1 cellular context compared by ENCODE assay signal in the genomic region with DNA sequence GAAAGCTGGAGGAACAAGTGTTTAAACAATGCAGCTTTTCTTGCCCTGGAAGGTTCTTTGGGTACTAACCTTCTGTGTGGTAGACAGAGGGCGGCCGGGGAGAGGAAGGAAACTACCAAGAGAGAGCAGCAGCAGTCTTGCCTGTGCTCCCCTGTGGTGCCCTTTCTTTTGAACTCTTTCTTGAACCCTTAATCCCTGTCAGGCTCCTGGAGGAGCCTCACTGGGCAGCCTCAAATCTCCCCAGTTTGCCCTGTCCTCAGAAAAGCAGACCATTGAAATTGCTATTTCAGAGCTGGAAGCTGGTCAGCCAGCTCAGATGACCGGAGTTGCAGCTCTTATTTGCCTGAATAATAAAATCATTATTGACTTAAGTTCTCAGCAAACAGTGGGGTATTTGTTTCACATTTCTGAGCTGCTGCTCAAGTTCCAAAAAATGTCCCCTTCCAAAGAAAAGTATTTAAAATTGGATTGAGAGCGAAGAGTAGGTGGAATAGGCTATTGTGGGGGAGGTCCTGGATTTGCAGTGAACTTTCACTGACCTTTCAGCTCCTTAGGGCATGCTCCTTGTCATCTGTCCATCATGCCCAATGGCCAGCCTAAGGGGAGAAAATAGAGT.
TF ChIP-seq lines count a peak whose summit lies in the region.

No MANE protein-coding gene starts in this region.

TF ChIP-seq in IMR-90, 13 proteins besides CTCF, POLR2A, EP300 and RAD21:
- TF ChIP-seq CEBPB (IDR thresholded peaks at IDR 0.05; ENCODE audit: low read depth, low read length): no peak
- TF ChIP-seq SMC3 (IDR thresholded peaks at IDR 0.05; ENCODE audit: low read depth, low read length): no peak
- TF ChIP-seq, protein P1, sequence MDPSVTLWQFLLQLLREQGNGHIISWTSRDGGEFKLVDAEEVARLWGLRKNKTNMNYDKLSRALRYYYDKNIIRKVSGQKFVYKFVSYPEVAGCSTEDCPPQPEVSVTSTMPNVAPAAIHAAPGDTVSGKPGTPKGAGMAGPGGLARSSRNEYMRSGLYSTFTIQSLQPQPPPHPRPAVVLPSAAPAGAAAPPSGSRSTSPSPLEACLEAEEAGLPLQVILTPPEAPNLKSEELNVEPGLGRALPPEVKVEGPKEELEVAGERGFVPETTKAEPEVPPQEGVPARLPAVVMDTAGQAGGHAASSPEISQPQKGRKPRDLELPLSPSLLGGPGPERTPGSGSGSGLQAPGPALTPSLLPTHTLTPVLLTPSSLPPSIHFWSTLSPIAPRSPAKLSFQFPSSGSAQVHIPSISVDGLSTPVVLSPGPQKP (IDR thresholded peaks at IDR 0.05; ENCODE audit: borderline replicate concordance, low read depth, low read length): no peak
- no peak for TF ChIP-seq RFX5 (IDR thresholded peaks at IDR 0.05; ENCODE audit: low read depth, low read length)
- no peak for TF ChIP-seq CHD1 (IDR thresholded peaks at IDR 0.05; ENCODE audit: low read depth, low read length)
- TF ChIP-seq, protein P2, sequence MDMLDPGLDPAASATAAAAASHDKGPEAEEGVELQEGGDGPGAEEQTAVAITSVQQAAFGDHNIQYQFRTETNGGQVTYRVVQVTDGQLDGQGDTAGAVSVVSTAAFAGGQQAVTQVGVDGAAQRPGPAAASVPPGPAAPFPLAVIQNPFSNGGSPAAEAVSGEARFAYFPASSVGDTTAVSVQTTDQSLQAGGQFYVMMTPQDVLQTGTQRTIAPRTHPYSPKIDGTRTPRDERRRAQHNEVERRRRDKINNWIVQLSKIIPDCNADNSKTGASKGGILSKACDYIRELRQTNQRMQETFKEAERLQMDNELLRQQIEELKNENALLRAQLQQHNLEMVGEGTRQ (IDR thresholded peaks at IDR 0.05; ENCODE audit: low read depth, low read length): no peak
- TF ChIP-seq MAZ (IDR thresholded peaks at IDR 0.05; ENCODE audit: borderline replicate concordance, low read depth, low read length): no peak
- TF ChIP-seq FOS (IDR thresholded peaks at IDR 0.05; ENCODE audit: low read depth, low read length): no peak
- no peak for TF ChIP-seq NFE2L2 (IDR thresholded peaks at IDR 0.05; ENCODE audit: low read depth, low read length)
- no peak for TF ChIP-seq MXI1 (IDR thresholded peaks at IDR 0.05; ENCODE audit: borderline replicate concordance, low read depth, low read length)
- TF ChIP-seq RCOR1 (IDR thresholded peaks at IDR 0.05; ENCODE audit: insufficient replicate concordance, low read length): no peak
